Comparison of ENCODE assay signal across 1 cellular context in genomic region chr14:53613404-53614253, GRCh38.
TF ChIP-seq lines count a peak whose summit lies in the region.

No MANE protein-coding gene starts in this region.

TF ChIP-seq in GM23338, 12 proteins besides CTCF, POLR2A, EP300 and RAD21 (continued from another document):
- no peak for TF ChIP-seq ZNF462 (CRISPR knock-in tag; IDR thresholded peaks at IDR 0.05)
- TF ChIP-seq JUNB (IDR thresholded peaks at IDR 0.05; ENCODE audit: unreplicated experiment), result no peak
- no peak for TF ChIP-seq STAT1 (IDR thresholded peaks at IDR 0.05; ENCODE audit: unreplicated experiment)
- no peak for TF ChIP-seq CREB1 (CRISPR knock-in tag; IDR thresholded peaks at IDR 0.05; ENCODE audit: low read depth)
- no peak for TF ChIP-seq EZH2phosphoT487 (IDR thresholded peaks at IDR 0.05; ENCODE audit: unreplicated experiment)
- TF ChIP-seq POLR2AphosphoS5 (IDR thresholded peaks at IDR 0.05; ENCODE audit: low read depth), result no peak
